ENCODE assay signal across 33 cellular contexts in genomic region chr14:57046175-57046574, GRCh38.
"Had no signal": no experiment of that assay in that cellular context is flagged by ENCODE, and none has a peak within 500 bp of the region (broad histone marks: within the 10 kb centered on the region; RNA-seq: fewer than 3 reads in every experiment).

No MANE protein-coding gene starts in this region.

- H3K4me3 ChIP-seq: adrenal gland, body of pancreas, breast epithelium had no signal

- H3K27me3 ChIP-seq: adrenal gland, body of pancreas, brain microvascular endothelial cell, breast epithelium had no signal

- H3K27ac ChIP-seq: adrenal gland, body of pancreas, brain microvascular endothelial cell, breast epithelium, VCaP had no signal

- ATAC-seq: activated CD8-positive, alpha-beta T cell treated with anti-CD3 and anti-CD28 coated beads for 36 hours; activated naive CD4-positive, alpha-beta T cell treated with anti-CD3 and anti-CD28 coated beads, Interleukin-2, amount 50 U/mL, for 72 hours; activated T-cell treated with anti-CD3 and anti-CD28 coated beads, Interleukin-2, amount 50 U/mL, for 4 hours; activated T-cell treated with anti-CD3 and anti-CD28 coated beads, Interleukin-2, amount 50 U/mL, for 72 hours; activated T-helper 17 cell treated with anti-CD3 and anti-CD28 coated beads, Interleukin-2, amount 50 U/mL, for 72 hours; body of pancreas had no signal

- DNase-seq: activated B cell treated with CpG ODN at 0.5 μM for 24 hours; activated CD4-positive, alpha-beta memory T cell treated with anti-CD3 and anti-CD28 coated beads for 36 hours; activated CD4-positive, alpha-beta T cell treated with anti-CD3 and anti-CD28 coated beads for 4 hours; activated CD4-positive, alpha-beta T cell treated with anti-CD3 and anti-CD28 coated beads, Interleukin-2, amount 10 ng/mL, durations not matched to agents 24 days and 14 days; activated CD4-positive, alpha-beta T cell treated with anti-CD3 and anti-CD28 coated beads, Interleukin-2, amount 50 U/mL, for 1 hour; activated CD4-positive, alpha-beta T cell treated with anti-CD3 and anti-CD28 coated beads, Interleukin-2, amount 50 U/mL, for 4 hours; activated CD4-positive, CD25-positive, alpha-beta regulatory T cell treated with anti-CD3 and anti-CD28 coated beads, Interleukin-2, amount 50 U/mL, for 72 hours; activated CD8-positive, alpha-beta memory T cell treated with anti-CD3 and anti-CD28 coated beads, Interleukin-2, amount 50 U/mL, for 4 hours; activated CD8-positive, alpha-beta T cell treated with anti-CD3 and anti-CD28 coated beads for 36 hours; activated effector memory CD4-positive, alpha-beta T cell treated with anti-CD3 and anti-CD28 coated beads, Interleukin-2, amount 50 U/mL, for 16 hours; activated gamma-delta T cell treated with Interleukin-2 at 50 U/mL for 16 hours; activated naive CD4-positive, alpha-beta T cell; activated naive CD4-positive, alpha-beta T cell treated with anti-CD3 and anti-CD28 coated beads for 36 hours; activated naive CD4-positive, alpha-beta T cell treated with anti-CD3 and anti-CD28 coated beads, Interleukin-2, amount 50 U/mL, for 16 hours; activated naive CD8-positive, alpha-beta T cell treated with anti-CD3 and anti-CD28 coated beads for 36 hours; activated T-cell treated with anti-CD3 and anti-CD28 coated beads for 4 hours; activated T-cell treated with anti-CD3 and anti-CD28 coated beads, Interleukin-2, amount 50 U/mL, for 1 hour; activated T-cell treated with anti-CD3 and anti-CD28 coated beads, Interleukin-2, amount 50 U/mL, for 4 hours; activated T-cell treated with anti-CD3 and anti-CD28 coated beads, Interleukin-2, amount 50 U/mL, for 72 hours; adrenal gland; amniotic stem cell; aorta; body of pancreas; brain microvascular endothelial cell; central memory CD4-positive, alpha-beta T cell; T-helper 2 cell; T-helper 9 cell had no signal

- FAIRE-seq: astrocyte, TTC549 had no signal

- H3K4me1 ChIP-seq: adrenal gland, body of pancreas, breast epithelium had no signal

- H3K9me3 ChIP-seq: adrenal gland, body of pancreas, breast epithelium had no signal

- H3K36me3 ChIP-seq: adrenal gland, brain microvascular endothelial cell, breast epithelium had no signal
